Comparison of ENCODE assay signal across 16 cellular contexts in the genomic region with DNA sequence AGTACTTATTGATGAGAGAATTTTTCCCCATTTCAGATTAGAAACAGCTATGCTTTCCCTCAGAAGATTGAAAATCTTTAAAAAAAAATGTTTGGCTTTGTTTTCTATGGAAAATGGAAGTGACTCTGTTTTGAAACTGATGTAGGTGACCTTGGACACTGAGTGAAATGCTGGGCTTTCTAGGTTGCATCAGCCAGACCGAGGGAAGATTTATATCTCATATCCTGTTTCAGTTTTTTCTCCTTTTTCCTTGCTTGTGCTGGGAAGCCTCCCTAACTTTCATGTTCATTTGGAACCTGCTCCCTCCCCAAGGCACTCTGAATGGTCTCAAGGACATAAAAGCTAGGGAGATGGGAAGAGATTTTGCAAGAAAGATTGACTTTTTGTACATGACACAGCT.
DNase-seq lines count a peak whose midpoint lies in the region; ATAC-seq and TF ChIP-seq lines count a peak whose summit lies in the region.
"Had no signal": no experiment of that assay in that cellular context is flagged by ENCODE, and none has a peak within 500 bp of the region (broad histone marks: within the 10 kb centered on the region; RNA-seq: fewer than 3 reads in every experiment).

No MANE protein-coding gene starts in this region.

- no peaks in the 10 kb centered on the region for H3K27me3 ChIP-seq in foreskin keratinocyte
- H3K27me3 ChIP-seq in thoracic aorta (replicated peaks; ENCODE audit: insufficient read depth) = no peaks in the 10 kb centered on the region

- H3K4me3 ChIP-seq in astrocyte of the spinal cord (ENCODE audit: low read depth, low read length) (no peak overlapping the region), thoracic aorta (no peak overlapping the region)

- H3K4me1 ChIP-seq in foreskin keratinocyte (peaks cover 37% of the 10 kb centered on the region), thoracic aorta (ENCODE audit: control insufficient read depth in 1 of 2, low read depth in 2 of 2) (peaks cover 9 to 31% of the 10 kb centered on the region in 2 donors)

- H3K36me3 ChIP-seq in thoracic aorta = no peaks in the 10 kb centered on the region
- H3K36me3 ChIP-seq: WERI-Rb-1 had no signal

- POLR2A ChIA-PET in HEK293T (lab: Yijun Ruan, JAX) = no interaction called here

- no peak for ATAC-seq in foreskin keratinocyte
- no peak for ATAC-seq in thoracic aorta (ENCODE audit: insufficient number of reproducible peaks, low FRiP score, low read depth)
- no peak for ATAC-seq in HG02885 (IDR thresholded peaks at IDR 0.05; ENCODE audit: poor library complexity, unreplicated experiment)
- ATAC-seq: activated CD8-positive, alpha-beta memory T cell treated with anti-CD3 and anti-CD28 coated beads, Interleukin-2, amount 10 ng/mL, durations not matched to agents 7 days and 5 days; CD8-positive, alpha-beta T cell had no signal

- H3K27ac ChIP-seq in foreskin keratinocyte = peak overlapping the region; percentile 56
- H3K27ac ChIP-seq in thoracic aorta = peak overlapping the region; percentile 76 to 88
- H3K27ac ChIP-seq: WERI-Rb-1 had no signal

- in situ Hi-C loops in astrocyte of the spinal cord (cut with HindIII; ENCODE audit: low sequenced_read_pairs) = no loop called here

- CTCF ChIA-PET in HEK293T (lab: Yijun Ruan, JAX) = interaction anchor here (0.6 kb wide), 1 partner anchor 218 kb away, joined by 3 read pairs; no protein-coding TSS in a partner anchor

- no peaks in the 10 kb centered on the region for H3K9me3 ChIP-seq in thoracic aorta

- TF ChIP-seq CTCF in astrocyte of the spinal cord (IDR thresholded peaks at IDR 0.05; ENCODE audit: low read depth, low read length) = no peak
- TF ChIP-seq CTCF in foreskin keratinocyte (conservative IDR thresholded peaks at IDR 0.05) = no peak
- TF ChIP-seq CTCF in thoracic aorta (IDR thresholded peaks at IDR 0.05) = no peak

- peak; percentile 31 for DNase-seq in HCEC 1CT
- DNase-seq in astrocyte of the spinal cord (ENCODE audit: low read depth, low spot score) = peak; percentile 14
- DNase-seq in foreskin keratinocyte = no peak
- no peak for DNase-seq in thoracic aorta (ENCODE audit: low spot score)
- DNase-seq in HEK293T (ENCODE audit: extremely low spot score) = no peak
- DNase-seq in glomerular visceral epithelial cell (ENCODE audit: extremely low spot score) = no peak
- DNase-seq: activated CD8-positive, alpha-beta memory T cell treated with anti-CD3 and anti-CD28 coated beads, Interleukin-2, amount 10 ng/mL, durations not matched to agents 7 days and 5 days; CD8-positive, alpha-beta T cell; effector CD4-positive, alpha-beta T cell; Kasumi-1; NCI-H1694; occipital lobe; OCI-M1; stimulated activated CD4-positive, alpha-beta T cell treated with anti-CD3 and anti-CD28 coated beads, Interleukin-12 subunit alpha, Interleukin-12 subunit beta, amount 100 ng/mL, for 4 hours; WERI-Rb-1 had no signal

TF ChIP-seq in HEK293T, 16 proteins besides CTCF, POLR2A, EP300 and RAD21:
- TF ChIP-seq SUZ12 (IDR thresholded peaks at IDR 0.05) (no peak), TARDBP (IDR thresholded peaks at IDR 0.05) (no peak), FOXA1 (IDR thresholded peaks at IDR 0.05) (no peak), ARNT (IDR thresholded peaks at IDR 0.05) (no peak), FOXM1 (IDR thresholded peaks at IDR 0.05; ENCODE audit: borderline replicate concordance) (no peak), ZNF384 (IDR thresholded peaks at IDR 0.05) (no peak), HDGF (IDR thresholded peaks at IDR 0.05; ENCODE audit: borderline replicate concordance) (no peak), LEF1 (IDR thresholded peaks at IDR 0.05; ENCODE audit: borderline replicate concordance) (no peak), FOXK2 (IDR thresholded peaks at IDR 0.05) (no peak), BHLHE40 (IDR thresholded peaks at IDR 0.05; ENCODE audit: borderline replicate concordance) (no peak), CTBP1 (IDR thresholded peaks at IDR 0.05; ENCODE audit: borderline replicate concordance) (no peak), L3MBTL2 (conservative IDR thresholded peaks at IDR 0.05) (no peak), ELF4 (IDR thresholded peaks at IDR 0.05) (no peak), SP1 (IDR thresholded peaks at IDR 0.05) (no peak), NFRKB (IDR thresholded peaks at IDR 0.05) (no peak)
- TF ChIP-seq, protein P1, sequence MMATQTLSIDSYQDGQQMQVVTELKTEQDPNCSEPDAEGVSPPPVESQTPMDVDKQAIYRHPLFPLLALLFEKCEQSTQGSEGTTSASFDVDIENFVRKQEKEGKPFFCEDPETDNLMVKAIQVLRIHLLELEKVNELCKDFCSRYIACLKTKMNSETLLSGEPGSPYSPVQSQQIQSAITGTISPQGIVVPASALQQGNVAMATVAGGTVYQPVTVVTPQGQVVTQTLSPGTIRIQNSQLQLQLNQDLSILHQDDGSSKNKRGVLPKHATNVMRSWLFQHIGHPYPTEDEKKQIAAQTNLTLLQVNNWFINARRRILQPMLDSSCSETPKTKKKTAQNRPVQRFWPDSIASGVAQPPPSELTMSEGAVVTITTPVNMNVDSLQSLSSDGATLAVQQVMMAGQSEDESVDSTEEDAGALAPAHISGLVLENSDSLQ (IDR thresholded peaks at IDR 0.05) = no peak
TF ChIP-seq in HEK293T: peak in this region for 0.

Comparison
In these comparisons a context has a peak if more than half of its experiments do, and no peak if none do; other contexts are left out.
1. DNase-seq: peak in HCEC 1CT (single experiment) and astrocyte of the spinal cord (single experiment); none in foreskin keratinocyte (0 of 2), thoracic aorta (single experiment), HEK293T (single experiment) and glomerular visceral epithelial cell (single experiment).